21 cellular contexts compared by ENCODE assay signal in genomic region chr10:1400129-1400865, GRCh38.
DNase-seq lines count a peak whose midpoint lies in the region; ATAC-seq lines count a peak whose summit lies in the region.
"Had no signal": no experiment of that assay in that cellular context is flagged by ENCODE, and none has a peak within 500 bp of the region (broad histone marks: within the 10 kb centered on the region; RNA-seq: fewer than 3 reads in every experiment).

No MANE protein-coding gene starts in this region.

- H3K18ac ChIP-seq in neuronal stem cell (ENCODE audit: low read length), result peak overlapping the region; percentile 50

- H3K4me1 ChIP-seq in HUES64 (ENCODE audit: insufficient read depth, low read length), result no peaks in the 10 kb centered on the region
- H3K4me1 ChIP-seq in neuronal stem cell (ENCODE audit: control insufficient read depth in 2 of 2, insufficient read depth in 1 of 2, low read depth in 1 of 2, low read length in 2 of 2), result peaks cover 0 to 7% of the 10 kb centered on the region in 2 donors
- H3K4me1 ChIP-seq: adrenal gland, left ventricle myocardium inferior, SJSA1, tibial nerve had no signal

- H2BK5ac ChIP-seq in neuronal stem cell (ENCODE audit: low read length), result peak overlapping the region; percentile 31

- H3K9me3 Mint-ChIP-seq in activated CD4-positive, alpha-beta T cell treated with anti-CD3 and anti-CD28 coated beads, Interleukin-2, amount 10 ng/mL, durations not matched to agents 7 days and 5 days, result no peaks in the 10 kb centered on the region
- H3K9me3 Mint-ChIP-seq: T-helper 2 cell treated with Interferon-gamma antibody and Interleukin-4, amounts not matched to agents 5 μg/mL and 100 μg/mL, for 36 hours had no signal

- no peak overlapping the region for H3K4me3 Mint-ChIP-seq in activated CD4-positive, alpha-beta T cell treated with anti-CD3 and anti-CD28 coated beads, Interleukin-2, amount 10 ng/mL, durations not matched to agents 7 days and 5 days
- H3K4me3 Mint-ChIP-seq: T-helper 2 cell treated with Interferon-gamma antibody and Interleukin-4, amounts not matched to agents 5 μg/mL and 100 μg/mL, for 36 hours had no signal

- no peaks in the 10 kb centered on the region for H3K27me3 Mint-ChIP-seq in activated CD4-positive, alpha-beta T cell treated with anti-CD3 and anti-CD28 coated beads, Interleukin-2, amount 10 ng/mL, durations not matched to agents 7 days and 5 days

- peak overlapping the region; percentile 51 for H2AK5ac ChIP-seq in neuronal stem cell (ENCODE audit: low read depth, low read length)

- CTCF ChIA-PET in activated CD4-positive, alpha-beta T cell treated with anti-CD3 and anti-CD28 coated beads, Interleukin-2, amount 10 ng/mL, durations not matched to agents 7 days and 5 days (lab: Charles Lee), result no interaction called here

- H3K27ac Mint-ChIP-seq in activated CD4-positive, alpha-beta T cell treated with anti-CD3 and anti-CD28 coated beads, Interleukin-2, amount 10 ng/mL, durations not matched to agents 7 days and 5 days, result no peak overlapping the region
- H3K27ac Mint-ChIP-seq: T-helper 2 cell treated with Interferon-gamma antibody and Interleukin-4, amounts not matched to agents 5 μg/mL and 100 μg/mL, for 36 hours had no signal

- H3K23ac ChIP-seq in neuronal stem cell (ENCODE audit: low read depth, low read length, poor library complexity), result peak overlapping the region; percentile 34

- no peaks in the 10 kb centered on the region for H3K4me1 Mint-ChIP-seq in activated CD4-positive, alpha-beta T cell treated with anti-CD3 and anti-CD28 coated beads, Interleukin-2, amount 10 ng/mL, durations not matched to agents 7 days and 5 days

- no peak overlapping the region for H2BK15ac ChIP-seq in neuronal stem cell (ENCODE audit: low read length)

- DNase-seq in D341Med (ENCODE audit: low spot score) (peak; percentile 26), neuronal stem cell (ENCODE audit: low spot score) (no peak), NCI-H1092 (lab: John Stamatoyannopoulos, UW) (no peak), T-helper 1 cell (no peak)
- no peak for DNase-seq in activated CD4-positive, alpha-beta T cell treated with anti-CD3 and anti-CD28 coated beads, Interleukin-2, amount 10 ng/mL, durations not matched to agents 7 days and 5 days
- no peak for DNase-seq in activated CD4-positive, alpha-beta T cell treated with anti-CD3 and anti-CD28 coated beads, Interleukin-2, amount 50 U/mL, for 1 hour
- DNase-seq: activated gamma-delta T cell; central memory CD4-positive, alpha-beta T cell; effector CD4-positive, alpha-beta T cell; left ventricle myocardium inferior; NCI-H1105; NCI-H526 treated with DMSO at 0.1 percent for 48 hours; nucleus accumbens; stimulated activated naive CD4-positive, alpha-beta T cell had no signal

- no peak overlapping the region for H3K27ac ChIP-seq in HUES64 (ENCODE audit: low read depth, low read length)
- H3K27ac ChIP-seq in neuronal stem cell (replicated peaks; ENCODE audit: low read length), result no peak overlapping the region
- H3K27ac ChIP-seq: adrenal gland, left ventricle myocardium inferior, SJSA1, tibial nerve had no signal

- H3K79me1 ChIP-seq in neuronal stem cell (ENCODE audit: low read depth, low read length), result no peaks in the 10 kb centered on the region

- H3K14ac ChIP-seq in neuronal stem cell (ENCODE audit: low read length), result peak overlapping the region; percentile 39

- no peak overlapping the region for H4K8ac ChIP-seq in neuronal stem cell (ENCODE audit: low read depth, low read length)

- peak; percentile 89 for ATAC-seq in esophagus mucosa
- ATAC-seq: activated CD4-positive, CD25-positive, alpha-beta regulatory T cell treated with anti-CD3 and anti-CD28 coated beads, Interleukin-2, amount 50 U/mL, for 24 hours had no signal

- no peak overlapping the region for H4K91ac ChIP-seq in neuronal stem cell (ENCODE audit: low read depth, low read length, poor library complexity)

- H3K4ac ChIP-seq in neuronal stem cell (ENCODE audit: low read length), result peak overlapping the region; percentile 24

- H3K36me3 ChIP-seq in HUES64 (ENCODE audit: insufficient read depth, low read length) (no peaks in the 10 kb centered on the region), neuronal stem cell (replicated peaks in 1 of 2; ENCODE audit: control insufficient read depth in 2 of 2, insufficient read depth in 2 of 2, low read length in 2 of 2) (no peaks in the 10 kb centered on the region)
- H3K36me3 ChIP-seq: adrenal gland, left ventricle myocardium inferior, SJSA1, tibial nerve had no signal

- H3K9ac ChIP-seq in HUES64 (ENCODE audit: low read depth, low read length) (peak overlapping the region; percentile 9; the same call in 1 of the 2 replicates), neuronal stem cell (ENCODE audit: low read depth, low read length, poor library complexity) (no peak overlapping the region)

- POLR2A ChIA-PET in activated CD4-positive, alpha-beta T cell treated with anti-CD3 and anti-CD28 coated beads, Interleukin-2, amount 10 ng/mL, durations not matched to agents 7 days and 5 days (lab: Charles Lee), result no interaction called here

- H3K4me2 ChIP-seq in neuronal stem cell (ENCODE audit: insufficient read depth, low read length, poor library complexity, severe bottlenecking), result no peak overlapping the region

- H3K4me3 ChIP-seq in HUES64 (ENCODE audit: low read length), result no peak overlapping the region
- H3K4me3 ChIP-seq in neuronal stem cell (ENCODE audit: low read length in 2 of 2), result peak overlapping the region in 1 of 2 donors; percentile 27
- H3K4me3 ChIP-seq: adrenal gland, left ventricle myocardium inferior, SJSA1, tibial nerve had no signal

- peak overlapping the region; percentile 41 for H2AFZ ChIP-seq in neuronal stem cell (ENCODE audit: low read length)

- no peak overlapping the region for H2BK120ac ChIP-seq in neuronal stem cell (ENCODE audit: low read depth, low read length)

- 86% methylated on average over 20 of the region's 20 CpGs for WGBS in HUES64
- no CpG with 5 or more reads among the region's 20 CpGs for WGBS in neuronal stem cell (ENCODE audit: extremely low coverage in 2 of 2, insufficient read length in 2 of 2, insufficient replicate concordance in 1 of 2), 2 donors

- no peaks in the 10 kb centered on the region for H3K27me3 ChIP-seq in HUES64 (ENCODE audit: insufficient read depth, low read length)
- no peaks in the 10 kb centered on the region for H3K27me3 ChIP-seq in neuronal stem cell (ENCODE audit: control insufficient read depth in 3 of 3, insufficient read depth in 3 of 3, low read depth in 1 of 3, low read length in 3 of 3)
- H3K27me3 ChIP-seq: adrenal gland, SJSA1, tibial nerve had no signal

- no peaks in the 10 kb centered on the region for H3K9me3 ChIP-seq in HUES64 (ENCODE audit: insufficient read depth, low read depth, low read length)
- no peaks in the 10 kb centered on the region for H3K9me3 ChIP-seq in neuronal stem cell (replicated peaks in 1 of 2; ENCODE audit: control insufficient read depth in 2 of 2, insufficient read depth in 1 of 2, low read depth in 1 of 2, low read length in 2 of 2)
- H3K9me3 ChIP-seq: adrenal gland, left ventricle myocardium inferior, SJSA1, tibial nerve had no signal

- H2BK12ac ChIP-seq in neuronal stem cell (ENCODE audit: low read length), result no peak overlapping the region

- H3K36me3 Mint-ChIP-seq in activated CD4-positive, alpha-beta T cell treated with anti-CD3 and anti-CD28 coated beads, Interleukin-2, amount 10 ng/mL, durations not matched to agents 7 days and 5 days (ENCODE audit: low read depth), result no peaks in the 10 kb centered on the region
